In genomic region chr6:167124753-167125152, GRCh38 we compare ENCODE assay signal across 2 cellular contexts.
TF ChIP-seq lines count a peak whose summit lies in the region.

No MANE protein-coding gene starts in this region.

TF ChIP-seq in HepG2, 621 proteins besides CTCF, POLR2A, EP300 and RAD21:
- TF ChIP-seq ONECUT2 (CRISPR knock-in tag; IDR thresholded peaks at IDR 0.05) (no peak), ZNF781 (CRISPR knock-in tag; IDR thresholded peaks at IDR 0.05; ENCODE audit: borderline replicate concordance, not compliant biosample characterization) (no peak), ZNF484 (CRISPR knock-in tag; IDR thresholded peaks at IDR 0.05; ENCODE audit: borderline replicate concordance, low read depth) (no peak), ZNF564 (CRISPR knock-in tag; IDR thresholded peaks at IDR 0.05) (no peak), HNF4G (IDR thresholded peaks at IDR 0.05; ENCODE audit: borderline replicate concordance, low read depth, low read length) (no peak), HNF4G (CRISPR knock-in tag; IDR thresholded peaks at IDR 0.05; ENCODE audit: borderline replicate concordance, low read depth) (no peak), MEF2D (CRISPR knock-in tag; IDR thresholded peaks at IDR 0.05) (no peak), KDM2A (CRISPR knock-in tag; IDR thresholded peaks at IDR 0.05; ENCODE audit: borderline replicate concordance, low read depth) (no peak), HOXA9 (CRISPR knock-in tag; IDR thresholded peaks at IDR 0.05; ENCODE audit: borderline replicate concordance) (peak; percentile 46; the same call in 1 of the 2 replicates), GTF2F1 (IDR thresholded peaks at IDR 0.05; ENCODE audit: low read length) (no peak), ARNT (IDR thresholded peaks at IDR 0.05) (no peak), MNT (IDR thresholded peaks at IDR 0.05) (peak; percentile 96)

TF ChIP-seq in GM12878, 131 proteins besides CTCF, POLR2A, EP300 and RAD21:
- TF ChIP-seq ZZZ3 (IDR thresholded peaks at IDR 0.05; ENCODE audit: control insufficient read depth, insufficient read length, low read depth) (no peak), SMARCA5 (IDR thresholded peaks at IDR 0.05) (peak; percentile 19; the same call in 1 of the 2 replicates), ASH2L (IDR thresholded peaks at IDR 0.05; ENCODE audit: borderline replicate concordance, low read depth) (no peak), SKIL (IDR thresholded peaks at IDR 0.05; ENCODE audit: low read depth, poor library complexity, severe bottlenecking) (no peak), DPF2 (IDR thresholded peaks at IDR 0.05) (no peak), HDGF (IDR thresholded peaks at IDR 0.05) (peak; percentile 66; the same call in 1 of the 2 replicates), POLR2AphosphoS5 (IDR thresholded peaks at IDR 0.05; ENCODE audit: low read length) (0 out of 2 replicates have a peak, but pooled peaks have one; percentile 2), MTA2 (IDR thresholded peaks at IDR 0.05; ENCODE audit: low read depth) (0 out of 2 replicates have a peak, but pooled peaks have one; percentile 1), EGR1 (IDR thresholded peaks at IDR 0.05; ENCODE audit: borderline replicate concordance in 1 of 2, low read depth in 2 of 2, low read length in 2 of 2) (no peak), IKZF2 (IDR thresholded peaks at IDR 0.05) (peak in 1 of 2 experiments; percentile 16; a peak in 1 of 4 replicates), PKNOX1 (IDR thresholded peaks at IDR 0.05) (no peak), BCL3 (IDR thresholded peaks at IDR 0.05; ENCODE audit: borderline replicate concordance, insufficient read depth, low read depth, low read length, poor library complexity, severe bottlenecking) (no peak), PAX8 (IDR thresholded peaks at IDR 0.05) (peak; percentile 93; the same call in 1 of the 2 replicates), BHLHE40 (IDR thresholded peaks at IDR 0.05; ENCODE audit: borderline replicate concordance in 1 of 2, low read depth in 2 of 2, low read length in 1 of 2) (no peak), CHD1 (IDR thresholded peaks at IDR 0.05; ENCODE audit: low read depth, low read length) (no peak), TCF12 (IDR thresholded peaks at IDR 0.05; ENCODE audit: low read depth, low read length) (no peak), ZBED1 (IDR thresholded peaks at IDR 0.05; ENCODE audit: borderline replicate concordance) (no peak), BRCA1 (IDR thresholded peaks at IDR 0.05; ENCODE audit: low read depth, low read length) (no peak), FOS (IDR thresholded peaks at IDR 0.05; ENCODE audit: borderline replicate concordance, extremely low read depth, insufficient read length) (no peak), TARDBP (IDR thresholded peaks at IDR 0.05; ENCODE audit: borderline replicate concordance) (no peak), EED (IDR thresholded peaks at IDR 0.05; ENCODE audit: low read depth) (no peak)
